In the genomic region with DNA sequence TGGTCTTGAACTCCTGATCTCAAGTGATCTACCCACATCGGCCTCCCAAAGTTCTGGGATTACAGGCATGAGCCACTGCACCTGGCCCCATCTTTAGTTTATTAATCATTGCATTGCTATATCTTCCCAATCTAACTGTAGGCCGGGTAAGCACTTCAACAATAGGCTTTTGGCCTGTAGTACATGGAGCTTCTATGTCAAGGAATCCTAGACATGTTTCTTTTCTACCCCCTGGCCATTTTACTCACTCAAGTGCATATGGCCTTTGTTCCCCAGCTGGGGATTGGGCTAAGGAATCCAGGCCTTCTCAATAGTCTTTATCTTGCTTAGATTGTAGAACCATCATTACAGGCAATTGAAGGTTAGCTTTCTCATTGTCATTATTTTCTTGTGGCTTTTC, we compare ENCODE assay signal across 9 cellular contexts.
"Had no signal": no experiment of that assay in that cellular context is flagged by ENCODE, and none has a peak within 500 bp of the region (broad histone marks: within the 10 kb centered on the region; RNA-seq: fewer than 3 reads in every experiment).

No MANE protein-coding gene starts in this region.

- H3K9me3 ChIP-seq: HAP-1 had no signal

- H3K9ac ChIP-seq: GM23248 had no signal

- H3K4me3 ChIP-seq: GM23248, GM23338, HAP-1 had no signal

- ATAC-seq: GM23338, HCT116 had no signal

- H3K27ac ChIP-seq: GM23248 had no signal

- DNase-seq: GM23248, GOT3, H7, H9, HCEC 1CT, HFFc6 had no signal

- H2AFZ ChIP-seq: GM23248, GM23338 had no signal

- H3K4me1 ChIP-seq: HAP-1 had no signal

- H3K4me2 ChIP-seq: GM23338 had no signal

- H3K36me3 ChIP-seq: HAP-1 had no signal
